In genomic region chr9:122904823-122905710, GRCh38 we compare ENCODE assay signal across 8 cellular contexts. TPM values are rescaled to one million over a fixed set of nuclear protein-coding genes. Genes with fewer than 3 reads are reported as not detected.
A peak's percentile ranks its signal among the peaks of the same experiment; 100 is the strongest.
DNase-seq lines count a peak whose midpoint lies in the region; ATAC-seq and TF ChIP-seq lines count a peak whose summit lies in the region.

Gene RC3H2 (minus strand): TSS chr9:122905359. CDS start chr9:122897509, 7,850 bp downstream.

- peak within 1 kb of the TSS; percentile 82 to 96 (median 96) for H3K27ac Mint-ChIP-seq in immature natural killer cell

- H3K4me3 Mint-ChIP-seq in immature natural killer cell: peak within 1 kb of the TSS; percentile 91 to 97 (median 93)

- H3K4me3 ChIP-seq in AG09309 (ENCODE audit: control insufficient read depth, low read depth, low read length): peak within 1 kb of the TSS; percentile 89

- no peak for TF ChIP-seq CTCF in AG09309 (IDR thresholded peaks at IDR 0.05; ENCODE audit: control insufficient read depth, insufficient read depth, low read depth, low read length, missing control alignments)

- peaks cover 4 to 10% (median 6%) of the 10 kb centered on the region in 3 donors for H3K27me3 Mint-ChIP-seq in immature natural killer cell (ENCODE audit: low read depth in 3 of 3)

- DNase-seq in AG09309 (ENCODE audit: low read depth): peak; percentile 99
- peak; percentile 98 for DNase-seq in NCI-H345 treated with DMSO at 0.1 percent for 48 hours (lab: John Stamatoyannopoulos, UW; ENCODE audit: unreplicated experiment)
- DNase-seq in activated CD4-positive, CD25-positive, alpha-beta regulatory T cell (lab: John Stamatoyannopoulos, UW): peak; percentile 86 to 87 (median 87)
- peak; percentile 98 for DNase-seq in central memory CD4-positive, alpha-beta T cell
- peak; percentile 98 for DNase-seq in immature natural killer cell
- peak; percentile 100 for DNase-seq in smooth muscle cell of the brain vasculature (ENCODE audit: low read depth, low spot score)

- H3K36me3 Mint-ChIP-seq in immature natural killer cell: peaks cover 0 to 8% (median 6%) of the 10 kb centered on the region in 3 donors

- H3K4me1 Mint-ChIP-seq in immature natural killer cell: peaks cover 37 to 49% of the 10 kb centered on the region in 2 donors

- H3K9me3 Mint-ChIP-seq in immature natural killer cell: no peaks in the 10 kb centered on the region

- ATAC-seq in GM19023 (IDR thresholded peaks at IDR 0.05; ENCODE audit: unreplicated experiment) (peak; percentile 91), HG03280 (IDR thresholded peaks at IDR 0.05; ENCODE audit: unreplicated experiment) (peak; percentile 89)

RNA-seq across cellular contexts. Expression of gene RC3H2, which starts in this region (rescaled TPM):
- 10 to 100 TPM; 18.1 to 26.8 (median 23.7) TPM for polyA plus RNA-seq in immature natural killer cell

Comparison
In these comparisons a context has a peak if more than half of its experiments do, and no peak if none do; other contexts are left out.
1. Peak in every context shown above with its lines: DNase-seq, ATAC-seq and H3K4me3 ChIP-seq.